12 cellular contexts compared by ENCODE assay signal in the genomic region with DNA sequence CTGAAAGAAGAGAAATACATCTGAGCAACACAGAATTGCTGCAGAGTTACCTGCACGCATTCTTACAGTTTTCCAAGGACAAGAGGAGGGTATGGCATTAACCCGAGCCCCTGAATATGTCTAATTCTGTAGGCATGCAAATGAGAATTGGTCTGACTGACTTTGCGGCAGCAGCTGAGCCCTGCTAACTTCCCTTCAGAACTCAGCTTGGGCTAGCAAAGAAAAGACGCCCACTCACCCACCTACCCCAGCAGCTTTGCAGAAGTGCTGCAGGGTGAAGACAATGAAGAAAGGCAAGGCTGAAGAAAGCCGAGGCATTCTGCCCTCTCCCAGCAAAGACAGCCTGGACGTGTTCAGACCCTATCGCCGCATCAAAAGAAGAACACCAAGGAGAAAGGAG.
A peak's percentile ranks its signal among the peaks of the same experiment; 100 is the strongest.
DNase-seq lines count a peak whose midpoint lies in the region; ATAC-seq and TF ChIP-seq lines count a peak whose summit lies in the region.
"Had no signal": no experiment of that assay in that cellular context is flagged by ENCODE, and none has a peak within 500 bp of the region (broad histone marks: within the 10 kb centered on the region; RNA-seq: fewer than 3 reads in every experiment).

No MANE protein-coding gene starts in this region.

- POLR2A ChIA-PET in GM10248 (lab: Yijun Ruan, JAX) = interaction anchor here (0.5 kb wide), 1 partner anchor 105 kb away, joined by 6 read pairs; no protein-coding TSS in a partner anchor
- POLR2A ChIA-PET in T-cell (lab: Charles Lee) = no interaction called here

- CTCF ChIA-PET in GM10248 (lab: Yijun Ruan, JAX) (interaction anchor here (1.0 to 1.7 kb wide), 9 partner anchors 10 to 388 kb away, joined by 3 to 6 read pairs (median 3); no protein-coding TSS in a partner anchor), T-cell (lab: Charles Lee) (no interaction called here)

- no peaks in the 10 kb centered on the region for H3K4me1 Mint-ChIP-seq in mesothelial cell of epicardium
- peaks cover 5 to 23% (median 12%) of the 10 kb centered on the region in 3 donors for H3K4me1 Mint-ChIP-seq in T-cell

- H3K27me3 Mint-ChIP-seq in mesothelial cell of epicardium (ENCODE audit: low read depth) (no peaks in the 10 kb centered on the region), T-cell (no peaks in the 10 kb centered on the region)

- H3K27ac Mint-ChIP-seq in mesothelial cell of epicardium (no peak overlapping the region), T-cell (no peak overlapping the region)

- H3K36me3 Mint-ChIP-seq in mesothelial cell of epicardium (peaks cover 2% of the 10 kb centered on the region), T-cell (peaks cover 23% of the 10 kb centered on the region)

- peak; percentile 69 for ATAC-seq in GM19467 (IDR thresholded peaks at IDR 0.05; ENCODE audit: unreplicated experiment)
- peak; percentile 79 for ATAC-seq in HG03066 (IDR thresholded peaks at IDR 0.05; ENCODE audit: low read depth, unreplicated experiment)
- no peak for ATAC-seq in T-cell (replicated peaks in 1 of 4)
- ATAC-seq: left ventricle myocardium superior had no signal

- peaks cover 16% of the 10 kb centered on the region for H3K9me3 Mint-ChIP-seq in mesothelial cell of epicardium
- H3K9me3 Mint-ChIP-seq in T-cell = peaks cover 0 to 4% (median 0%) of the 10 kb centered on the region in 3 donors

- DNase-seq in GM10248 (ENCODE audit: extremely low spot score) (peak; percentile 40), ecto neural progenitor cell (ENCODE audit: low spot score) (peak; percentile 53), cerebellar cortex (ENCODE audit: low spot score) (no peak), mesothelial cell of epicardium (ENCODE audit: low spot score in 2 of 2, unreplicated experiment in 2 of 2) (no peak), T-cell (no peak), UCSD-AML1 (lab: John Stamatoyannopoulos, UW; ENCODE audit: unreplicated experiment) (no peak)
- DNase-seq: activated effector memory CD4-positive, alpha-beta T cell treated with Interleukin-2 at 50 U/mL for 16 hours; GF-D8; left ventricle myocardium superior; NCI-H187 treated with DMSO at 0.1 percent for 48 hours had no signal

- no peak overlapping the region for H3K4me3 Mint-ChIP-seq in mesothelial cell of epicardium
- no peak overlapping the region for H3K4me3 Mint-ChIP-seq in T-cell

- TF ChIP-seq CTCF in GM10248 (IDR thresholded peaks at IDR 0.05; ENCODE audit: control extremely low read depth, extremely low read depth, low read depth, missing control alignments) (no peak), mesothelial cell of epicardium (IDR thresholded peaks at IDR 0.05; ENCODE audit: unreplicated experiment) (no peak)

Comparison
In these comparisons a context has a peak if more than half of its experiments do, and no peak if none do; other contexts are left out.
1. DNase-seq: peak in GM10248 (single experiment) and ecto neural progenitor cell (single experiment); none in cerebellar cortex (single experiment), mesothelial cell of epicardium (0 of 2), T-cell (0 of 34) and UCSD-AML1 (single experiment).
2. ATAC-seq: peak in GM19467 (single experiment) and HG03066 (single experiment); none in T-cell (0 of 4).